In genomic region chr1:219391297-219391696, GRCh38 we compare ENCODE assay signal across 24 cellular contexts.
"Had no signal": no experiment of that assay in that cellular context is flagged by ENCODE, and none has a peak within 500 bp of the region (broad histone marks: within the 10 kb centered on the region; RNA-seq: fewer than 3 reads in every experiment).

No MANE protein-coding gene starts in this region.

- DNase-seq: activated CD4-positive, alpha-beta T cell treated with anti-CD3 and anti-CD28 coated beads for 4 hours; activated CD4-positive, alpha-beta T cell treated with anti-CD3 and anti-CD28 coated beads, Interleukin-2, amount 50 U/mL, for 4 hours; activated gamma-delta T cell treated with Interleukin-2 at 50 U/mL for 16 hours; activated naive CD8-positive, alpha-beta T cell treated with anti-CD3 and anti-CD28 coated beads, Interleukin-2, amount 50 U/mL, for 24 hours; amygdala; caudate nucleus; heart left ventricle; hypothalamus; immature natural killer cell; kidney; left colon; mammary epithelial cell; naive thymus-derived CD4-positive, alpha-beta T cell; pancreas; psoas muscle; sigmoid colon; small intestine; stimulated activated CD4-positive, alpha-beta T cell treated with anti-CD3 and anti-CD28 coated beads, Interleukin-4, amount 100 ng/mL, for 24 hours; stimulated activated naive CD8-positive, alpha-beta T cell treated with anti-CD3 and anti-CD28 coated beads, Interleukin-15, amount 100 ng/mL, for 72 hours; substantia nigra; thyroid gland; upper lobe of left lung had no signal

- H3K27ac Mint-ChIP-seq: activated naive CD4-positive, alpha-beta T cell treated with anti-CD3 and anti-CD28 coated beads, Interleukin-2, amount 50 U/mL, for 24 hours; activated naive CD8-positive, alpha-beta T cell treated with anti-CD3 and anti-CD28 coated beads, Interleukin-2, amount 50 U/mL, for 24 hours; immature natural killer cell; naive thymus-derived CD4-positive, alpha-beta T cell; stimulated activated memory B cell treated with anti-CD40 and anti-IgM and Interleukin-4, amounts not matched to agents 10 μg/mL and 1 μg/mL and 100 μg/mL, for 72 hours; stimulated activated naive CD8-positive, alpha-beta T cell treated with anti-CD3 and anti-CD28 coated beads, Interleukin-15, amount 100 ng/mL, for 72 hours had no signal

- H3K4me3 Mint-ChIP-seq: activated naive CD4-positive, alpha-beta T cell treated with anti-CD3 and anti-CD28 coated beads, Interleukin-2, amount 50 U/mL, for 24 hours; activated naive CD8-positive, alpha-beta T cell treated with anti-CD3 and anti-CD28 coated beads, Interleukin-2, amount 50 U/mL, for 24 hours; immature natural killer cell; naive thymus-derived CD4-positive, alpha-beta T cell; stimulated activated memory B cell treated with anti-CD40 and anti-IgM and Interleukin-4, amounts not matched to agents 10 μg/mL and 1 μg/mL and 100 μg/mL, for 72 hours; stimulated activated naive CD8-positive, alpha-beta T cell treated with anti-CD3 and anti-CD28 coated beads, Interleukin-15, amount 100 ng/mL, for 72 hours had no signal

- H3K27me3 Mint-ChIP-seq: activated naive CD4-positive, alpha-beta T cell treated with anti-CD3 and anti-CD28 coated beads, Interleukin-2, amount 50 U/mL, for 24 hours; activated naive CD8-positive, alpha-beta T cell treated with anti-CD3 and anti-CD28 coated beads, Interleukin-2, amount 50 U/mL, for 24 hours; stimulated activated memory B cell treated with anti-CD40 and anti-IgM and Interleukin-4, amounts not matched to agents 10 μg/mL and 1 μg/mL and 100 μg/mL, for 72 hours; stimulated activated naive CD8-positive, alpha-beta T cell treated with anti-CD3 and anti-CD28 coated beads, Interleukin-15, amount 100 ng/mL, for 72 hours had no signal

- H3K4me1 Mint-ChIP-seq: activated naive CD4-positive, alpha-beta T cell treated with anti-CD3 and anti-CD28 coated beads, Interleukin-2, amount 50 U/mL, for 24 hours; activated naive CD8-positive, alpha-beta T cell treated with anti-CD3 and anti-CD28 coated beads, Interleukin-2, amount 50 U/mL, for 24 hours; immature natural killer cell; naive thymus-derived CD4-positive, alpha-beta T cell; stimulated activated memory B cell treated with anti-CD40 and anti-IgM and Interleukin-4, amounts not matched to agents 10 μg/mL and 1 μg/mL and 100 μg/mL, for 72 hours; stimulated activated naive CD8-positive, alpha-beta T cell treated with anti-CD3 and anti-CD28 coated beads, Interleukin-15, amount 100 ng/mL, for 72 hours had no signal

- ATAC-seq: activated naive CD8-positive, alpha-beta T cell treated with anti-CD3 and anti-CD28 coated beads, Interleukin-2, amount 50 U/mL, for 24 hours; heart left ventricle; left colon; naive thymus-derived CD4-positive, alpha-beta T cell; psoas muscle; stimulated activated memory B cell treated with anti-CD40 and anti-IgM and Interleukin-4, amounts not matched to agents 10 μg/mL and 1 μg/mL and 100 μg/mL, for 72 hours; stimulated activated naive CD8-positive, alpha-beta T cell treated with anti-CD3 and anti-CD28 coated beads, Interleukin-15, amount 100 ng/mL, for 72 hours had no signal
